In genomic region chr6:85866373-85866740, GRCh38 we compare ENCODE assay signal across 10 cellular contexts.
A peak's percentile ranks its signal among the peaks of the same experiment; 100 is the strongest.
DNase-seq lines count a peak whose midpoint lies in the region; ATAC-seq and TF ChIP-seq lines count a peak whose summit lies in the region.
"Had no signal": no experiment of that assay in that cellular context is flagged by ENCODE, and none has a peak within 500 bp of the region (broad histone marks: within the 10 kb centered on the region; RNA-seq: fewer than 3 reads in every experiment).

No MANE protein-coding gene starts in this region.

- peak; percentile 46 to 62 for ATAC-seq in upper lobe of left lung (ENCODE audit: low FRiP score in 2 of 2)
- ATAC-seq in HG02884 (IDR thresholded peaks at IDR 0.05; ENCODE audit: unreplicated experiment), result no peak
- no peak for ATAC-seq in GM18502 (IDR thresholded peaks at IDR 0.05; ENCODE audit: poor library complexity, unreplicated experiment)

- H3K27me3 ChIP-seq in Loucy (ENCODE audit: insufficient read depth, low read length, poor library complexity, severe bottlenecking) (no peaks in the 10 kb centered on the region), mammary epithelial cell (ENCODE audit: insufficient read depth, low read length) (no peaks in the 10 kb centered on the region), mesenchymal stem cell (ENCODE audit: control insufficient read depth in 1 of 2, insufficient read depth in 1 of 2, low read length in 2 of 2) (no peaks in the 10 kb centered on the region), upper lobe of left lung (no peaks in the 10 kb centered on the region)

- peak overlapping the region; percentile 85 for H2AFZ ChIP-seq in Loucy (ENCODE audit: low read length)
- H2AFZ ChIP-seq in mammary epithelial cell (ENCODE audit: low read depth, low read length), result peak overlapping the region; percentile 96
- peak overlapping the region; percentile 29 for H2AFZ ChIP-seq in mesenchymal stem cell (ENCODE audit: low read depth, low read length)

- TF ChIP-seq POLR2A in upper lobe of left lung (IDR thresholded peaks at IDR 0.05), result no peak

- DNase-seq in mammary epithelial cell (no peak), mesenchymal stem cell (no peak), upper lobe of left lung (no peak), HUDEP-2 (lab: John Stamatoyannopoulos, UW; ENCODE audit: unreplicated experiment in 76 of 76) (no peak)
- DNase-seq: activated naive CD8-positive, alpha-beta T cell treated with anti-CD3 and anti-CD28 coated beads, Interleukin-2, amount 10 ng/mL, durations not matched to agents 7 days and 5 days; hypothalamus; NCI-H446 had no signal

- no peak overlapping the region for H2AK5ac ChIP-seq in mesenchymal stem cell (ENCODE audit: low read length, severe bottlenecking)

- no peak overlapping the region for H2BK15ac ChIP-seq in mesenchymal stem cell (ENCODE audit: low read depth, poor library complexity, severe bottlenecking)

- peak overlapping the region; percentile 54 for H3K9ac ChIP-seq in Loucy (ENCODE audit: low read depth, low read length, poor library complexity, severe bottlenecking)
- H3K9ac ChIP-seq in mammary epithelial cell (ENCODE audit: insufficient read depth, low read length), result no peak overlapping the region
- H3K9ac ChIP-seq in mesenchymal stem cell (ENCODE audit: low read length), result peak overlapping the region; percentile 78

- no peak overlapping the region for H3K14ac ChIP-seq in mesenchymal stem cell (ENCODE audit: low read length in 2 of 2)

- in situ Hi-C loops in mammary epithelial cell (cut with MboI; ENCODE audit: low sequenced_read_pairs in 2 of 2), result no loop called here

- H3K4me3 ChIP-seq in Loucy (ENCODE audit: low read length, poor library complexity, severe bottlenecking) (peak overlapping the region; percentile 65), mammary epithelial cell (replicated peaks in 1 of 3; ENCODE audit: insufficient read depth in 1 of 3, low read depth in 2 of 3, low read length in 3 of 3) (peak overlapping the region; percentile 33 to 60 (median 47)), mesenchymal stem cell (ENCODE audit: insufficient read depth in 1 of 2, low read depth in 1 of 2, low read length in 2 of 2) (peak overlapping the region in 1 of 2 experiments; percentile 81), upper lobe of left lung (peak overlapping the region in 3 of 4 donors; percentile 31 to 50 (median 46))

- no peak for TF ChIP-seq EP300 in upper lobe of left lung (IDR thresholded peaks at IDR 0.05)

- no peak overlapping the region for H4K91ac ChIP-seq in mesenchymal stem cell (ENCODE audit: low read length)

- no peak overlapping the region for H4K8ac ChIP-seq in mesenchymal stem cell (ENCODE audit: low read length)

- no peaks in the 10 kb centered on the region for H3K79me2 ChIP-seq in Loucy (ENCODE audit: insufficient read depth, low read length)
- H3K79me2 ChIP-seq in mammary epithelial cell (ENCODE audit: insufficient read depth, low read length), result no peaks in the 10 kb centered on the region

- H3K18ac ChIP-seq in mesenchymal stem cell (ENCODE audit: low read depth in 1 of 2, low read length in 2 of 2), result no peak overlapping the region

- TF ChIP-seq CTCF in Loucy (conservative IDR thresholded peaks at IDR 0.05; ENCODE audit: low read length), result no peak
- TF ChIP-seq CTCF in mammary epithelial cell (conservative IDR thresholded peaks at IDR 0.05 in 1 of 2, IDR thresholded peaks at IDR 0.05 in 1 of 2; ENCODE audit: extremely low read depth in 1 of 2, insufficient read depth in 1 of 2, low read depth in 1 of 2, low read length in 2 of 2), result no peak
- TF ChIP-seq CTCF in upper lobe of left lung (IDR thresholded peaks at IDR 0.05), result no peak

- no peaks in the 10 kb centered on the region for H3K36me3 ChIP-seq in Loucy (ENCODE audit: insufficient read depth, low read length)
- H3K36me3 ChIP-seq in mammary epithelial cell (ENCODE audit: insufficient read depth, low read length), result no peaks in the 10 kb centered on the region
- no peaks in the 10 kb centered on the region for H3K36me3 ChIP-seq in mesenchymal stem cell (ENCODE audit: control insufficient read depth in 1 of 2, insufficient read depth in 2 of 2, low read depth in 1 of 2, low read length in 2 of 2)
- no peaks in the 10 kb centered on the region for H3K36me3 ChIP-seq in upper lobe of left lung

- dilution Hi-C loops in mammary epithelial cell (cut with HindIII; ENCODE audit: low sequenced_read_pairs), result no loop called here

- intact Hi-C loops in mammary epithelial cell (cut with micrococcal nuclease), result loop anchor here (10.0 kb wide), 1 partner anchor 102 kb away; no protein-coding TSS in a partner anchor

- H2BK12ac ChIP-seq in mesenchymal stem cell (ENCODE audit: low read length in 2 of 2), result no peak overlapping the region

- no peak overlapping the region for H2BK120ac ChIP-seq in mesenchymal stem cell (ENCODE audit: low read depth, low read length)

- H3K23ac ChIP-seq in mesenchymal stem cell (ENCODE audit: low read length in 2 of 2), result no peak overlapping the region

- H3K4me1 ChIP-seq in Loucy (ENCODE audit: insufficient read depth, low read length, poor library complexity, severe bottlenecking) (peaks cover 27% of the 10 kb centered on the region), mammary epithelial cell (ENCODE audit: insufficient read depth, low read length) (peaks cover 11% of the 10 kb centered on the region), mesenchymal stem cell (ENCODE audit: control insufficient read depth, insufficient read depth, low read depth, low read length) (peaks cover 11% of the 10 kb centered on the region), upper lobe of left lung (peaks cover 8 to 22% (median 16%) of the 10 kb centered on the region in 4 donors)

- H3K4me2 ChIP-seq in Loucy (ENCODE audit: low read depth, low read length, poor library complexity, severe bottlenecking), result peak overlapping the region; percentile 64
- peak overlapping the region; percentile 82 for H3K4me2 ChIP-seq in mammary epithelial cell (ENCODE audit: insufficient read depth, low read depth, low read length)
- H3K4me2 ChIP-seq in mesenchymal stem cell (ENCODE audit: low read length, poor library complexity, severe bottlenecking), result peak overlapping the region; percentile 78

- no peak overlapping the region for H3K4ac ChIP-seq in mesenchymal stem cell (ENCODE audit: low read depth in 1 of 2, low read length in 2 of 2)

- H3K79me1 ChIP-seq in mesenchymal stem cell (replicated peaks; ENCODE audit: low read length, poor library complexity, severe bottlenecking), result no peaks in the 10 kb centered on the region

- H4K20me1 ChIP-seq in Loucy (ENCODE audit: insufficient read depth, low read length, poor library complexity, severe bottlenecking), result no peaks in the 10 kb centered on the region
- no peaks in the 10 kb centered on the region for H4K20me1 ChIP-seq in mammary epithelial cell (ENCODE audit: insufficient read depth, low read length)

- no peaks in the 10 kb centered on the region for H3K9me3 ChIP-seq in Loucy (ENCODE audit: insufficient read depth, low read depth, low read length)
- H3K9me3 ChIP-seq in mammary epithelial cell (replicated peaks; ENCODE audit: insufficient read depth, low read length), result no peaks in the 10 kb centered on the region
- H3K9me3 ChIP-seq in mesenchymal stem cell (ENCODE audit: control insufficient read depth, low read length), result no peaks in the 10 kb centered on the region
- no peaks in the 10 kb centered on the region for H3K9me3 ChIP-seq in upper lobe of left lung

- CTCF ChIA-PET in mammary epithelial cell (lab: Charles Lee; ENCODE audit: low non-redundant PET), result no interaction called here

- H3K27ac ChIP-seq in mammary epithelial cell (ENCODE audit: insufficient read depth, low read depth, low read length) (no peak overlapping the region), mesenchymal stem cell (ENCODE audit: low read length, poor library complexity, severe bottlenecking) (no peak overlapping the region), upper lobe of left lung (peak overlapping the region in 1 of 4 donors; percentile 17)

- WGBS in mammary epithelial cell (ENCODE audit: low coverage, missing lambda C conversion rate), result 75% methylated on average over 5 of the region's 5 CpGs
- 59% methylated on average over 5 of the region's 5 CpGs for WGBS in mesenchymal stem cell
- 55 to 68% methylated on average over 5 of the region's 5 CpGs for WGBS in upper lobe of left lung, 2 donors

- H3K9me2 ChIP-seq in Loucy (replicated peaks; ENCODE audit: low read depth, low read length), result no peaks in the 10 kb centered on the region

- no peaks in the 10 kb centered on the region for H3F3A ChIP-seq in Loucy (ENCODE audit: low read depth)

- no TSS peak for BruUV-seq in mammary epithelial cell (replicated peaks; lab: Mats Ljungman, UMichigan)

- no peak overlapping the region for H2BK5ac ChIP-seq in mesenchymal stem cell (ENCODE audit: low read depth, low read length, poor library complexity, severe bottlenecking)

Comparison
In these comparisons a context has a peak if more than half of its experiments do, and no peak if none do; other contexts are left out.
1. H2AFZ ChIP-seq: peak in every context shown above with its lines; median percentile 96 in mammary epithelial cell; 85 in Loucy; 29 in mesenchymal stem cell.
2. ATAC-seq: peak in upper lobe of left lung (2 of 2); none in HG02884 (single experiment) and GM18502 (single experiment).
3. Peak in every context shown above with its lines, with median percentiles within 50 percentile points of each other: H3K4me2 ChIP-seq.